Comparison of ENCODE assay signal across 8 cellular contexts in genomic region chr7:92245487-92246362, GRCh38. TPM values are rescaled to one million over a fixed set of nuclear protein-coding genes. Genes with fewer than 3 reads are reported as not detected.
DNase-seq lines count a peak whose midpoint lies in the region; ATAC-seq and TF ChIP-seq lines count a peak whose summit lies in the region.

Gene ANKIB1, plus strand, starts transcription at chr7:92245974. Its CDS starts 49,005 bp downstream, at chr7:92294979.
Gene KRIT1, minus strand, starts transcription at chr7:92245914. Its CDS starts 3,779 bp downstream, at chr7:92242135.

- H3K27me3 Mint-ChIP-seq in activated CD4-positive, alpha-beta T cell treated with anti-CD3 and anti-CD28 coated beads, Interleukin-2, amount 10 ng/mL, durations not matched to agents 24 days and 14 days, result no peaks in the 10 kb centered on the region

- H4K20me1 ChIP-seq in BLaER1, result peaks cover 32% of the 10 kb centered on the region

- peak; percentile 75 for ATAC-seq in HG03460 (IDR thresholded peaks at IDR 0.05; ENCODE audit: unreplicated experiment)

- H3K4me3 Mint-ChIP-seq in activated CD4-positive, alpha-beta T cell treated with anti-CD3 and anti-CD28 coated beads, Interleukin-2, amount 10 ng/mL, durations not matched to agents 24 days and 14 days, result peak within 1 kb of the TSS; percentile 98

- peaks cover 15% of the 10 kb centered on the region for H3K36me3 ChIP-seq in BLaER1

- TF ChIP-seq CTCF in coronary artery (IDR thresholded peaks at IDR 0.05), result no peak

- H3K4me3 ChIP-seq in BLaER1 (peak within 1 kb of the TSS; percentile 85), coronary artery (peak within 1 kb of the TSS; percentile 91)

- H3K4me1 Mint-ChIP-seq in activated CD4-positive, alpha-beta T cell treated with anti-CD3 and anti-CD28 coated beads, Interleukin-2, amount 10 ng/mL, durations not matched to agents 24 days and 14 days, result peaks cover 32% of the 10 kb centered on the region

- H3K4me2 ChIP-seq in BLaER1, result peak within 1 kb of the TSS; percentile 94

- intact Hi-C loops in activated CD4-positive, alpha-beta T cell treated with anti-CD3 and anti-CD28 coated beads, Interleukin-2, amount 10 ng/mL, durations not matched to agents 24 days and 14 days (cut with micrococcal nuclease), result loop anchor here (1.0 to 10.0 kb wide), 9 partner anchors 67 to 872 kb away; partner anchors contain the start of genes AKAP9, CYP51A1, GATAD1 and LRRD1

- H3K27ac ChIP-seq in BLaER1 (peak within 1 kb of the TSS; percentile 92), coronary artery (peak within 1 kb of the TSS; percentile 94)

- no peaks in the 10 kb centered on the region for H3K9me3 ChIP-seq in BLaER1

- DNase-seq in GM19240 (ENCODE audit: insufficient read length, low spot score) (peak; percentile 35), NCI-H526 (lab: John Stamatoyannopoulos, UW) (peak; percentile 91 to 96), coronary artery (ENCODE audit: low spot score) (peak; percentile 93), left kidney (ENCODE audit: low read depth, low spot score) (peak; percentile 97)
- peak; percentile 96 for DNase-seq in activated CD4-positive, alpha-beta T cell treated with anti-CD3 and anti-CD28 coated beads, Interleukin-2, amount 10 ng/mL, durations not matched to agents 24 days and 14 days
- DNase-seq in stimulated activated CD4-positive, alpha-beta T cell treated with anti-CD3 and anti-CD28 coated beads, Interleukin-2, amount 100 ng/mL, for 48 hours, result peak; percentile 77 to 78

- H3K36me3 Mint-ChIP-seq in activated CD4-positive, alpha-beta T cell treated with anti-CD3 and anti-CD28 coated beads, Interleukin-2, amount 10 ng/mL, durations not matched to agents 24 days and 14 days (ENCODE audit: low read depth), result peaks cover 7% of the 10 kb centered on the region

- H3K27me3 ChIP-seq in BLaER1, result no peaks in the 10 kb centered on the region

- H3K9ac ChIP-seq in BLaER1, result peak within 1 kb of the TSS; percentile 93

- peak within 1 kb of the TSS; percentile 99 for H3K27ac Mint-ChIP-seq in activated CD4-positive, alpha-beta T cell treated with anti-CD3 and anti-CD28 coated beads, Interleukin-2, amount 10 ng/mL, durations not matched to agents 24 days and 14 days

- no peaks in the 10 kb centered on the region for H3K9me3 Mint-ChIP-seq in activated CD4-positive, alpha-beta T cell treated with anti-CD3 and anti-CD28 coated beads, Interleukin-2, amount 10 ng/mL, durations not matched to agents 24 days and 14 days

- H3K4me1 ChIP-seq in BLaER1, result peaks cover 28% of the 10 kb centered on the region

RNA-seq across cellular contexts. Expression of gene ANKIB1, which starts in this region (rescaled TPM):
- total RNA-seq in activated CD4-positive, alpha-beta T cell treated with anti-CD3 and anti-CD28 coated beads, Interleukin-2, amount 10 ng/mL, durations not matched to agents 24 days and 14 days, result 54.3 and 55.7 TPM in 2 replicates

RNA-seq across cellular contexts. Expression of gene KRIT1, which starts in this region (rescaled TPM):
- total RNA-seq in activated CD4-positive, alpha-beta T cell treated with anti-CD3 and anti-CD28 coated beads, Interleukin-2, amount 10 ng/mL, durations not matched to agents 24 days and 14 days, result 47.3 and 49.2 TPM in 2 replicates

Comparison
In these comparisons a context has a peak if more than half of its experiments do, and no peak if none do; other contexts are left out.
1. Peak in every context shown above with its lines: DNase-seq, ATAC-seq, H3K4me3 ChIP-seq and H3K27ac ChIP-seq.
2. DNase-seq: peak in every context shown above with its lines; median percentile 97 in left kidney; 96 in activated CD4-positive, alpha-beta T cell treated with anti-CD3 and anti-CD28 coated beads, Interleukin-2, amount 10 ng/mL, durations not matched to agents 24 days and 14 days; 94 in NCI-H526; 93 in coronary artery; 78 in stimulated activated CD4-positive, alpha-beta T cell treated with anti-CD3 and anti-CD28 coated beads, Interleukin-2, amount 100 ng/mL, for 48 hours; 35 in GM19240.